Comparison of ENCODE assay signal across 22 cellular contexts in genomic region chr2:11111811-11112425, GRCh38. TPM values are rescaled to one million over a fixed set of nuclear protein-coding genes. Genes with fewer than 3 reads are reported as not detected.
A peak's percentile ranks its signal among the peaks of the same experiment; 100 is the strongest.
DNase-seq lines count a peak whose midpoint lies in the region; FAIRE-seq and TF ChIP-seq lines count a peak whose summit lies in the region.
"Had no signal": no experiment of that assay in that cellular context is flagged by ENCODE, and none has a peak within 500 bp of the region (broad histone marks: within the 10 kb centered on the region; RNA-seq: fewer than 3 reads in every experiment).

No MANE protein-coding gene starts in this region.

- no peaks in the 10 kb centered on the region for H3K4me1 Mint-ChIP-seq in CD8-positive, alpha-beta memory T cell
- H3K4me1 Mint-ChIP-seq: naive thymus-derived CD8-positive, alpha-beta T cell; stimulated activated memory B cell treated with anti-CD40 and anti-IgM and Interleukin-4, amounts not matched to agents 10 μg/mL and 1 μg/mL and 100 μg/mL, for 72 hours had no signal

- no peaks in the 10 kb centered on the region for H3K36me3 ChIP-seq in CD8-positive, alpha-beta memory T cell (ENCODE audit: insufficient read depth, low read length)
- no peaks in the 10 kb centered on the region for H3K36me3 ChIP-seq in keratinocyte (ENCODE audit: control insufficient read depth in 2 of 2, extremely low read depth in 1 of 2, insufficient read depth in 2 of 2, low read length in 2 of 2)
- H3K36me3 ChIP-seq: right lobe of liver, tibial artery had no signal

- dilution Hi-C loops in keratinocyte (cut with MboI; ENCODE audit: extremely low pct_ligation_motif_present, low sequenced_read_pairs): no loop called here

- DNase-seq in CD8-positive, alpha-beta memory T cell: no peak
- DNase-seq in ELF-1 (ENCODE audit: low read depth, low spot score): peak; percentile 46
- DNase-seq in SK-MEL-5 (ENCODE audit: low read depth, low spot score): peak; percentile 43
- no peak for DNase-seq in keratinocyte (ENCODE audit: low read depth, low spot score)
- no peak for DNase-seq in activated gamma-delta T cell treated with Interleukin-2 at 50 U/mL for 16 hours
- no peak for DNase-seq in AML-193 (lab: John Stamatoyannopoulos, UW)
- no peak for DNase-seq in nucleus accumbens (lab: John Stamatoyannopoulos, UW)
- DNase-seq: activated T-cell treated with anti-CD3 and anti-CD28 coated beads, Interleukin-2, amount 50 U/mL, for 48 hours; DMS153; hippocampal formation; KBM-7; mammary epithelial cell; MV-4-11; naive thymus-derived CD8-positive, alpha-beta T cell; NCI-H187; NCI-H524; T-helper 1 cell had no signal

- no peaks in the 10 kb centered on the region for H3K9me1 ChIP-seq in keratinocyte (ENCODE audit: control insufficient read depth, extremely low read depth, insufficient read depth, low read length)

- no peak overlapping the region for H3K27ac ChIP-seq in CD8-positive, alpha-beta memory T cell (ENCODE audit: low read depth, low read length)
- H3K27ac ChIP-seq in keratinocyte (ENCODE audit: control insufficient read depth, insufficient read depth, low read length): no peak overlapping the region
- H3K27ac ChIP-seq: parathyroid adenoma, right lobe of liver, tibial artery had no signal

- in situ Hi-C loops in SK-MEL-5 (cut with HindIII; ENCODE audit: low pct_unique_long_range_greater_than_20kb, low sequenced_read_pairs): no loop called here

- H3K4me1 ChIP-seq in CD8-positive, alpha-beta memory T cell (ENCODE audit: insufficient read depth, low read length): no peaks in the 10 kb centered on the region
- no peaks in the 10 kb centered on the region for H3K4me1 ChIP-seq in keratinocyte (ENCODE audit: control insufficient read depth, extremely low read depth, insufficient read depth, low read length)
- H3K4me1 ChIP-seq: parathyroid adenoma, right lobe of liver, tibial artery had no signal

- FAIRE-seq in keratinocyte (lab: Jason Lieb, UNC): no peak
- FAIRE-seq: GM12892 had no signal

- POLR2A ChIA-PET in CD8-positive, alpha-beta memory T cell (lab: Charles Lee): no interaction called here

- no peak overlapping the region for H3K9ac ChIP-seq in keratinocyte (ENCODE audit: control insufficient read depth, extremely low read depth, insufficient read depth, low read length)
- H3K9ac ChIP-seq: parathyroid adenoma had no signal

- H2AFZ ChIP-seq in keratinocyte (ENCODE audit: control insufficient read depth, low read length): no peak overlapping the region
- H2AFZ ChIP-seq: parathyroid adenoma had no signal

- H3K27ac Mint-ChIP-seq in CD8-positive, alpha-beta memory T cell: peak overlapping the region in 5 of 8 donors; percentile 23 to 92 (median 51)
- H3K27ac Mint-ChIP-seq: stimulated activated memory B cell treated with anti-CD40 and anti-IgM and Interleukin-4, amounts not matched to agents 10 μg/mL and 1 μg/mL and 100 μg/mL, for 72 hours had no signal

- no peaks in the 10 kb centered on the region for H4K20me1 ChIP-seq in keratinocyte (ENCODE audit: control insufficient read depth, extremely low read depth, insufficient read depth, low read length)

- no peak for TF ChIP-seq CTCF in keratinocyte (optimal IDR thresholded peaks at IDR 0.05 in 1 of 3, IDR thresholded peaks at IDR 0.05 in 1 of 3, conservative IDR thresholded peaks at IDR 0.05 in 1 of 3; ENCODE audit: extremely low read depth in 1 of 3, insufficient read depth in 2 of 3, low read length in 3 of 3)

- no peaks in the 10 kb centered on the region for H3K79me2 ChIP-seq in keratinocyte (ENCODE audit: control insufficient read depth, insufficient read depth, low read length)
- H3K79me2 ChIP-seq: parathyroid adenoma had no signal

- no peak overlapping the region for H3K4me3 ChIP-seq in CD8-positive, alpha-beta memory T cell (ENCODE audit: low read length)
- H3K4me3 ChIP-seq in keratinocyte (ENCODE audit: control insufficient read depth in 2 of 3, extremely low read depth in 1 of 3, insufficient read depth in 2 of 3, low read depth in 1 of 3, low read length in 3 of 3): no peak overlapping the region
- H3K4me3 ChIP-seq: right lobe of liver, tibial artery had no signal

- no peaks in the 10 kb centered on the region for H3K27me3 ChIP-seq in CD8-positive, alpha-beta memory T cell (ENCODE audit: insufficient read depth, low read length, poor library complexity, severe bottlenecking)
- H3K27me3 ChIP-seq in keratinocyte (ENCODE audit: control insufficient read depth, extremely low read depth, insufficient read depth, low read length): no peaks in the 10 kb centered on the region
- H3K27me3 ChIP-seq: right lobe of liver had no signal

- H3K27me3 Mint-ChIP-seq in CD8-positive, alpha-beta memory T cell: peaks cover 0 to 3% of the 10 kb centered on the region in 2 donors

- CTCF ChIA-PET in CD8-positive, alpha-beta memory T cell (lab: Charles Lee): interaction anchor here (0.7 kb wide), 1 partner anchor 353 kb away, joined by 3 read pairs; no protein-coding TSS in a partner anchor

- H3K4me3 Mint-ChIP-seq in CD8-positive, alpha-beta memory T cell: no peak overlapping the region
- H3K4me3 Mint-ChIP-seq: naive thymus-derived CD8-positive, alpha-beta T cell; stimulated activated memory B cell treated with anti-CD40 and anti-IgM and Interleukin-4, amounts not matched to agents 10 μg/mL and 1 μg/mL and 100 μg/mL, for 72 hours had no signal

- H3K9me3 Mint-ChIP-seq in CD8-positive, alpha-beta memory T cell: peaks cover 0 to 3% (median 0%) of the 10 kb centered on the region in 5 donors

- peak overlapping the region; percentile 5 for H3K4me2 ChIP-seq in keratinocyte (ENCODE audit: control insufficient read depth, extremely low read depth, insufficient read depth, low read depth, low read length)

- no peaks in the 10 kb centered on the region for H3K36me3 Mint-ChIP-seq in CD8-positive, alpha-beta memory T cell
- H3K36me3 Mint-ChIP-seq: naive thymus-derived CD8-positive, alpha-beta T cell had no signal

- no peaks in the 10 kb centered on the region for H3K9me3 ChIP-seq in CD8-positive, alpha-beta memory T cell (ENCODE audit: low read length)
- peaks cover 5% of the 10 kb centered on the region for H3K9me3 ChIP-seq in keratinocyte (ENCODE audit: control insufficient read depth, low read depth, low read length)
- H3K9me3 ChIP-seq: right lobe of liver, tibial artery had no signal

RNA-seq across cellular contexts. Expression of gene SLC66A3, which starts 43.3 kb away (rescaled TPM):
- total RNA-seq in CD8-positive, alpha-beta memory T cell: 10 to 100 TPM; 10.3 to 11.0 TPM
- 70.5 TPM for polyA plus RNA-seq in CD8-positive, alpha-beta memory T cell
- 55.0 and 55.4 TPM in 2 replicates for total RNA-seq in SK-MEL-5 (2014; rRNA removed; shearing (Covaris generic))
- polyA plus RNA-seq in SK-MEL-5 (2015; cell fraction: cytosol; rRNA removed): 69.5 and 84.0 TPM in 2 replicates
- polyA plus RNA-seq in SK-MEL-5 (2015; cell fraction: nucleus; rRNA removed): 20.3 and 25.7 TPM in 2 replicates
- polyA plus RNA-seq in keratinocyte: 20.4 to 34.9 TPM (median 31.1 TPM) in 3 replicates
- polyA plus RNA-seq in keratinocyte (2011; ENCODE audit: low read depth): 2.1 TPM
- 23.1 and 26.5 TPM in 2 replicates for polyA plus RNA-seq in keratinocyte (2011; cell fraction: cytosol; rRNA removed)
- polyA plus RNA-seq in keratinocyte (2011; cell fraction: nucleus; rRNA removed): 13.1 and 16.3 TPM in 2 replicates
- 7.1 and 16.4 TPM in 2 replicates for polyA plus RNA-seq in keratinocyte (2012; ENCODE audit: low replicate concordance)
- polyA minus RNA-seq in keratinocyte: 31.2 to 50.4 TPM (median 36.3 TPM) in 3 replicates
- polyA minus RNA-seq in keratinocyte (2011; cell fraction: cytosol; rRNA and poly(A)+ RNA removed): 33.0 TPM
- 9.4 and 12.9 TPM in 2 replicates for polyA minus RNA-seq in keratinocyte (2011; cell fraction: nucleus; rRNA and poly(A)+ RNA removed)

Comparison
In these comparisons a context has a peak if more than half of its experiments do, and no peak if none do; other contexts are left out.
1. DNase-seq: peak in ELF-1 (single experiment) and SK-MEL-5 (single experiment); none in CD8-positive, alpha-beta memory T cell (0 of 5), keratinocyte (single experiment), activated gamma-delta T cell treated with Interleukin-2 at 50 U/mL for 16 hours (single experiment), AML-193 (0 of 2) and nucleus accumbens (0 of 56).